In genomic region chr4:127120706-127121105, GRCh38 we compare ENCODE assay signal across 23 cellular contexts.
"Had no signal": no experiment of that assay in that cellular context is flagged by ENCODE, and none has a peak within 500 bp of the region (broad histone marks: within the 10 kb centered on the region; RNA-seq: fewer than 3 reads in every experiment).

No MANE protein-coding gene starts in this region.

- H3K4me3 Mint-ChIP-seq: activated CD8-positive, alpha-beta T cell treated with anti-CD3 and anti-CD28 coated beads, Interleukin-2, amount 10 ng/mL, durations not matched to agents 7 days and 5 days; activated naive CD8-positive, alpha-beta T cell treated with anti-CD3 and anti-CD28 coated beads, Interleukin-2, amount 10 ng/mL, durations not matched to agents 7 days and 5 days; T-helper 1 cell treated with Interleukin-12 subunit alpha and Interleukin-12 subunit beta and Interleukin-4 antibody, amounts not matched to agents 30 μg/mL and 1 μg/mL, for 36 hours; WTC11 had no signal

- H3K9me3 ChIP-seq: adrenal gland, MG63 had no signal

- H3K27me3 Mint-ChIP-seq: activated naive CD8-positive, alpha-beta T cell treated with anti-CD3 and anti-CD28 coated beads, Interleukin-2, amount 10 ng/mL, durations not matched to agents 7 days and 5 days had no signal

- H3K27me3 ChIP-seq: adrenal gland, MG63 had no signal

- H3K4me1 ChIP-seq: adrenal gland had no signal

- DNase-seq: activated CD4-positive, alpha-beta T cell treated with anti-CD3 and anti-CD28 coated beads for 48 hours; activated CD4-positive, alpha-beta T cell treated with anti-CD3 and anti-CD28 coated beads, Interleukin-2, amount 50 U/mL, for 4 hours; activated CD4-positive, CD25-positive, alpha-beta regulatory T cell treated with anti-CD3 and anti-CD28 coated beads, Interleukin-2, amount 50 U/mL, for 72 hours; activated CD8-positive, alpha-beta memory T cell treated with anti-CD3 and anti-CD28 coated beads, Interleukin-2, amount 50 U/mL, for 48 hours; activated CD8-positive, alpha-beta T cell treated with anti-CD3 and anti-CD28 coated beads, Interleukin-2, amount 10 ng/mL, durations not matched to agents 7 days and 5 days; activated naive CD4-positive, alpha-beta T cell treated with anti-CD3 and anti-CD28 coated beads, Interleukin-2, amount 50 U/mL, for 16 hours; activated naive CD8-positive, alpha-beta T cell treated with anti-CD3 and anti-CD28 coated beads, Interleukin-2, amount 10 ng/mL, durations not matched to agents 7 days and 5 days; activated T-cell treated with anti-CD3 and anti-CD28 coated beads, Interleukin-2, amount 50 U/mL, for 1 hour; adrenal gland; anterior cingulate cortex; central memory CD4-positive, alpha-beta T cell; MG63; MV-4-11; NCI-H1092 treated with DMSO at 0.1 percent for 48 hours; NCI-H1417 treated with DMSO at 0.1 percent for 48 hours; NCI-H1694; NCI-H2029; NCI-H2107; NCI-H526 treated with DMSO at 0.1 percent for 48 hours; PC-3; SHP77 had no signal

- H3K36me3 ChIP-seq: adrenal gland, MG63 had no signal

- H3K36me3 Mint-ChIP-seq: activated naive CD8-positive, alpha-beta T cell treated with anti-CD3 and anti-CD28 coated beads, Interleukin-2, amount 10 ng/mL, durations not matched to agents 7 days and 5 days had no signal

- H3K4me1 Mint-ChIP-seq: activated naive CD8-positive, alpha-beta T cell treated with anti-CD3 and anti-CD28 coated beads, Interleukin-2, amount 10 ng/mL, durations not matched to agents 7 days and 5 days had no signal

- ATAC-seq: activated CD8-positive, alpha-beta T cell treated with anti-CD3 and anti-CD28 coated beads, Interleukin-2, amount 10 ng/mL, durations not matched to agents 7 days and 5 days; PC-3 had no signal

- H3K27ac ChIP-seq: adrenal gland had no signal

- H3K27ac Mint-ChIP-seq: activated CD8-positive, alpha-beta T cell treated with anti-CD3 and anti-CD28 coated beads, Interleukin-2, amount 10 ng/mL, durations not matched to agents 7 days and 5 days; activated naive CD8-positive, alpha-beta T cell treated with anti-CD3 and anti-CD28 coated beads, Interleukin-2, amount 10 ng/mL, durations not matched to agents 7 days and 5 days; T-helper 1 cell treated with Interleukin-12 subunit alpha and Interleukin-12 subunit beta and Interleukin-4 antibody, amounts not matched to agents 30 μg/mL and 1 μg/mL, for 36 hours; WTC11 had no signal

- H3K4me3 ChIP-seq: adrenal gland, MG63 had no signal
